Comparison of ENCODE assay signal across 23 cellular contexts in genomic region chr2:16173893-16174692, GRCh38.
"Had no signal": no experiment of that assay in that cellular context is flagged by ENCODE, and none has a peak within 500 bp of the region (broad histone marks: within the 10 kb centered on the region; RNA-seq: fewer than 3 reads in every experiment).

No MANE protein-coding gene starts in this region.

- H3K27ac Mint-ChIP-seq: dendritic cell treated with granulocyte-macrophage colony-stimulating factor and Interleukin-4, amounts not matched to agents 40 ng/mL and 50 ng/mL, for 4 days; effector memory CD8-positive, alpha-beta T cell; endodermal cell had no signal

- H3K4me3 Mint-ChIP-seq: dendritic cell treated with granulocyte-macrophage colony-stimulating factor and Interleukin-4, amounts not matched to agents 40 ng/mL and 50 ng/mL, for 4 days; effector memory CD8-positive, alpha-beta T cell; endodermal cell had no signal

- H3K4me1 ChIP-seq: colonic mucosa, esophagus squamous epithelium, gastrocnemius medialis, heart right ventricle, left lung, lower lobe of right lung had no signal

- DNase-seq: colonic mucosa; cortex of kidney; effector CD8-positive, alpha-beta T cell; effector memory CD8-positive, alpha-beta T cell; endodermal cell; erythroblast; esophagus squamous epithelium; foreskin fibroblast; foreskin melanocyte; gastrocnemius medialis; glutamatergic neuron; head of caudate nucleus; heart right ventricle; hippocampal formation; left cardiac atrium; left lung; left ventricle myocardium superior; lower lobe of right lung; mesenchymal stem cell; midbrain had no signal

- H3K27me3 Mint-ChIP-seq: dendritic cell treated with granulocyte-macrophage colony-stimulating factor and Interleukin-4, amounts not matched to agents 40 ng/mL and 50 ng/mL, for 4 days; effector memory CD8-positive, alpha-beta T cell had no signal

- H3K9me3 ChIP-seq: colonic mucosa, esophagus squamous epithelium, gastrocnemius medialis, heart right ventricle, left lung, lower lobe of right lung had no signal

- H3K27me3 ChIP-seq: colonic mucosa, esophagus squamous epithelium, gastrocnemius medialis, left lung had no signal

- ATAC-seq: effector memory CD8-positive, alpha-beta T cell; esophagus mucosa; gastrocnemius medialis; heart right ventricle; left cardiac atrium; left lung; left ventricle myocardium superior; lower lobe of right lung had no signal

- H3K9me3 Mint-ChIP-seq: dendritic cell treated with granulocyte-macrophage colony-stimulating factor and Interleukin-4, amounts not matched to agents 40 ng/mL and 50 ng/mL, for 4 days; effector memory CD8-positive, alpha-beta T cell had no signal

- H3K4me3 ChIP-seq: colonic mucosa, esophagus squamous epithelium, gastrocnemius medialis, heart right ventricle, left lung, lower lobe of right lung had no signal

- H3K27ac ChIP-seq: colonic mucosa, epithelial cell of prostate, esophagus squamous epithelium, gastrocnemius medialis, heart right ventricle, left lung, lower lobe of right lung had no signal

- H3K36me3 ChIP-seq: colonic mucosa, esophagus squamous epithelium, gastrocnemius medialis, heart right ventricle, left lung, lower lobe of right lung had no signal
